8 cellular contexts compared by ENCODE assay signal in the genomic region with DNA sequence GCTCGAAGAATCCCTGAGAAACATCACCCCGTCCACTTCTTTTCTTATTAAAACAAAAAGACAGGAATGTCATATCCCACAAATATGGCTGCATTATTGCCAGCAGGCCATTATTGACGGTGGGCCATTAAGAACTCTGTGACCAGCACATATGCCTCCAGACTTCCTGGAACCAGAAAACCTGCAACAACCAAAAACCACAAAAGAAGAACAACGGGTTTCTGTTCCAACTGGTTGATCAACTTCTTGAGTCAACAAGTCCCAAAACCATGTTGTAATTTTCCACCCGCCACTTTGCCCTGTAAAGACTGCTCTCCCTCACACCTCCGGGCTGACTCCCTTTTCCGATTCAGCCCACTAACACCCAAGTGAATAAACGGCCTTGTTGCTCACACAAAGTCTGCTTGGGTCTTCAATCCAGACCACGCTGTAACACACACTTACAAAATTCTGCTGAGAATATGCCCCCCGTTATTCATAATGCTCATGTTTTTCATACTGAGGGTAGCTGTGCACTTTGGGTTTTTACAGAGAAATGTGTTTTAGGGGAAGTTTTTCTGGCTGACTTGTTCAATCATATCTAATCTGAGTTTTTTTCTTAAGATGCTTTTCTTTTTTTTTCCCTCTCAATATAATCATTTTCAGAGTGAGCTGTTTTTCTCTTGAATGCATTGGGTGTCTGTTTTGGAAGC. TPM values are rescaled to one million over a fixed set of nuclear protein-coding genes. Genes with fewer than 3 reads are reported as not detected.
DNase-seq lines count a peak whose midpoint lies in the region; ATAC-seq and TF ChIP-seq lines count a peak whose summit lies in the region.
"Had no signal": no experiment of that assay in that cellular context is flagged by ENCODE, and none has a peak within 500 bp of the region (broad histone marks: within the 10 kb centered on the region; RNA-seq: fewer than 3 reads in every experiment).

No MANE protein-coding gene starts in this region.

- H4K20me1 ChIP-seq in smooth muscle cell (ENCODE audit: low read depth) = no peaks in the 10 kb centered on the region

- intact Hi-C loops in activated CD8-positive, alpha-beta T cell treated with anti-CD3 and anti-CD28 coated beads for 36 hours (cut with micrococcal nuclease) = loop anchor here (10.0 kb wide), 1 partner anchor 122 kb away; the partner anchor contains the start of gene ZNF680
- intact Hi-C loops in left colon (cut with DNase I, micrococcal nuclease) = no loop called here

- H3K9me3 ChIP-seq in smooth muscle cell (replicated peaks; ENCODE audit: low read depth) = peaks cover 5% of the 10 kb centered on the region
- H3K9me3 ChIP-seq: SK-N-SH had no signal

- no peaks in the 10 kb centered on the region for H3K27me3 Mint-ChIP-seq in activated CD8-positive, alpha-beta T cell treated with anti-CD3 and anti-CD28 coated beads for 36 hours

- H3K9me3 Mint-ChIP-seq in activated CD8-positive, alpha-beta T cell treated with anti-CD3 and anti-CD28 coated beads for 36 hours = peaks cover 32% of the 10 kb centered on the region

- peak overlapping the region; percentile 91 for H3K27ac Mint-ChIP-seq in activated CD8-positive, alpha-beta T cell treated with anti-CD3 and anti-CD28 coated beads for 36 hours

- peaks cover 33% of the 10 kb centered on the region for H3K36me3 Mint-ChIP-seq in activated CD8-positive, alpha-beta T cell treated with anti-CD3 and anti-CD28 coated beads for 36 hours (ENCODE audit: low read depth)

- in situ Hi-C loops in KBM-7 (cut with MboI; ENCODE audit: low pct_unique_long_range_greater_than_20kb, low sequenced_read_pairs) = no loop called here

- CTCF ChIA-PET in activated CD8-positive, alpha-beta T cell treated with anti-CD3 and anti-CD28 coated beads for 36 hours (lab: Charles Lee) = no interaction called here

- peak; percentile 83 for ATAC-seq in activated CD8-positive, alpha-beta T cell treated with anti-CD3 and anti-CD28 coated beads for 36 hours
- ATAC-seq in left colon = no peak

- H3K27me3 ChIP-seq in smooth muscle cell (ENCODE audit: low read depth) = no peaks in the 10 kb centered on the region

- H3K4me1 Mint-ChIP-seq in activated CD8-positive, alpha-beta T cell treated with anti-CD3 and anti-CD28 coated beads for 36 hours (ENCODE audit: low read depth) = peaks cover 51% of the 10 kb centered on the region

- no peak overlapping the region for H2AFZ ChIP-seq in smooth muscle cell (ENCODE audit: low read depth)

- H3K36me3 ChIP-seq in smooth muscle cell (ENCODE audit: low read depth) = no peaks in the 10 kb centered on the region

- H3K79me2 ChIP-seq in smooth muscle cell (ENCODE audit: low read depth) = no peaks in the 10 kb centered on the region

- DNase-seq in GM12865 (ENCODE audit: low read depth) = peak; percentile 10
- peak; percentile 97 for DNase-seq in KBM-7
- DNase-seq in activated CD8-positive, alpha-beta T cell treated with anti-CD3 and anti-CD28 coated beads for 36 hours = peak; percentile 71
- DNase-seq in smooth muscle cell (lab: John Stamatoyannopoulos, UW; ENCODE audit: unreplicated experiment) = no peak
- DNase-seq in Ammon's horn (ENCODE audit: low spot score) = no peak
- DNase-seq in left colon = no peak
- DNase-seq in foreskin melanocyte = no peak
- DNase-seq: SK-N-SH had no signal

- no peak overlapping the region for H3K9ac ChIP-seq in smooth muscle cell (ENCODE audit: low read depth)
- H3K9ac ChIP-seq: SK-N-SH had no signal

- TF ChIP-seq CTCF in GM12865 (IDR thresholded peaks at IDR 0.05; ENCODE audit: insufficient read depth, low read depth, low read length, missing control alignments) (no peak), smooth muscle cell (IDR thresholded peaks at IDR 0.05; ENCODE audit: borderline replicate concordance, insufficient read depth, poor library complexity, severe bottlenecking) (no peak)
- TF ChIP-seq CTCF in activated CD8-positive, alpha-beta T cell treated with anti-CD3 and anti-CD28 coated beads for 36 hours (IDR thresholded peaks at IDR 0.05) = no peak

- POLR2A ChIA-PET in activated CD8-positive, alpha-beta T cell treated with anti-CD3 and anti-CD28 coated beads for 36 hours (lab: Charles Lee) = interaction anchor here (1.7 kb wide), 1 partner anchor 21 kb away, joined by 4 read pairs; the partner anchor contains the start of gene ZNF107

- H3K4me2 ChIP-seq in smooth muscle cell = no peak overlapping the region
- H3K4me2 ChIP-seq: SK-N-SH had no signal

- peak overlapping the region; percentile 11 for H3K4me3 Mint-ChIP-seq in activated CD8-positive, alpha-beta T cell treated with anti-CD3 and anti-CD28 coated beads for 36 hours

- H3K4me3 ChIP-seq in GM12865 (ENCODE audit: low read depth, low read length) = no peak overlapping the region
- no peak overlapping the region for H3K4me3 ChIP-seq in smooth muscle cell

- H3K4me1 ChIP-seq in smooth muscle cell (ENCODE audit: low read depth) = no peaks in the 10 kb centered on the region

- WGBS in smooth muscle cell (ENCODE audit: low lambda C conversion rate) = 67% methylated on average over 10 of the region's 10 CpGs

- H3K27ac ChIP-seq in smooth muscle cell (ENCODE audit: low read depth) = peak overlapping the region; percentile 5

- no peaks in the 10 kb centered on the region for H3F3A ChIP-seq in smooth muscle cell (ENCODE audit: low read depth)

RNA-seq across cellular contexts. Expression of gene ZNF107, which starts 20.7 kb away (rescaled TPM):
- total RNA-seq in activated CD8-positive, alpha-beta T cell treated with anti-CD3 and anti-CD28 coated beads for 36 hours = 10 to 100 TPM; 12.9 to 13.0 TPM
- total RNA-seq in smooth muscle cell = 2.3 and 3.8 TPM in 2 replicates
- polyA plus RNA-seq in smooth muscle cell = 0.62 and 0.78 TPM in 2 replicates
- total RNA-seq in left colon = 1 to 10 TPM; 3.9 to 4.1 TPM

Comparison
In these comparisons a context has a peak if more than half of its experiments do, and no peak if none do; other contexts are left out.
1. DNase-seq: peak in GM12865 (single experiment), KBM-7 (single experiment) and activated CD8-positive, alpha-beta T cell treated with anti-CD3 and anti-CD28 coated beads for 36 hours (single experiment); none in smooth muscle cell (single experiment), Ammon's horn (single experiment), left colon (0 of 2) and foreskin melanocyte (single experiment).